Comparison of ENCODE assay signal across 8 cellular contexts in genomic region chr1:208235983-208236761, GRCh38. TPM values are rescaled to one million over a fixed set of nuclear protein-coding genes. Genes with fewer than 3 reads are reported as not detected.
DNase-seq lines count a peak whose midpoint lies in the region; ATAC-seq and TF ChIP-seq lines count a peak whose summit lies in the region.

No MANE protein-coding gene starts in this region.

- H3K4me1 Mint-ChIP-seq in T-cell, result peaks cover 16 to 17% (median 17%) of the 10 kb centered on the region in 3 donors

- H3K36me3 Mint-ChIP-seq in T-cell, result no peaks in the 10 kb centered on the region

- no peak for TF ChIP-seq CTCF in fibroblast of villous mesenchyme (IDR thresholded peaks at IDR 0.05; ENCODE audit: insufficient read depth, low read depth, low read length)

- H3K27ac Mint-ChIP-seq in T-cell, result no peak overlapping the region

- peak overlapping the region; percentile 48 for H3K27ac ChIP-seq in rectal smooth muscle tissue (ENCODE audit: low read depth, low read length)

- peaks cover 31 to 34% of the 10 kb centered on the region in 2 donors for H3K27me3 Mint-ChIP-seq in T-cell

- POLR2A ChIA-PET in T-cell (lab: Charles Lee), result interaction anchor here in 1 of 2 donors (0.6 to 1.0 kb wide), 2 partner anchors 9 to 54 kb away, joined by 3 read pairs; no protein-coding TSS in a partner anchor

- DNase-seq in NOMO-1 (lab: John Stamatoyannopoulos, UW; ENCODE audit: unreplicated experiment in 2 of 2) (peak; percentile 4 to 20), NOMO-1 treated with dmso at 0.1 percent for 144 hours (lab: John Stamatoyannopoulos, UW; ENCODE audit: unreplicated experiment) (no peak), T-cell (no peak), fibroblast of villous mesenchyme (ENCODE audit: low read depth) (peak; percentile 86)
- DNase-seq in activated effector memory CD4-positive, alpha-beta T cell treated with Interleukin-2 at 50 U/mL for 16 hours, result no peak

- H3K4me3 ChIP-seq in fibroblast of villous mesenchyme (ENCODE audit: low read depth, low read length) (no peak overlapping the region), rectal smooth muscle tissue (ENCODE audit: low read length) (no peak overlapping the region)

- H3K36me3 ChIP-seq in rectal smooth muscle tissue (ENCODE audit: control insufficient read depth, insufficient read depth, low read length), result no peaks in the 10 kb centered on the region

- H3K4me3 Mint-ChIP-seq in T-cell, result peak overlapping the region in 1 of 3 donors; percentile 13

- H3K9ac ChIP-seq in rectal smooth muscle tissue (ENCODE audit: low read length), result no peak overlapping the region

- CTCF ChIA-PET in T-cell (lab: Charles Lee), result interaction anchor here (0.6 to 1.1 kb wide), 2 partner anchors 9 to 16 kb away, joined by 5 to 8 read pairs; no protein-coding TSS in a partner anchor

- H3K9me3 Mint-ChIP-seq in T-cell, result no peaks in the 10 kb centered on the region

- ATAC-seq in T-cell (replicated peaks in 1 of 4) (peak in 3 of 4 experiments; percentile 32 to 51 (median 46)), GM21367 (IDR thresholded peaks at IDR 0.05; ENCODE audit: unreplicated experiment) (no peak), GM19324 (IDR thresholded peaks at IDR 0.05; ENCODE audit: low FRiP score, unreplicated experiment) (no peak)

- no peaks in the 10 kb centered on the region for H3K27me3 ChIP-seq in rectal smooth muscle tissue (ENCODE audit: control insufficient read depth, insufficient read depth, low read length)

- H3K4me1 ChIP-seq in rectal smooth muscle tissue (ENCODE audit: control insufficient read depth, insufficient read depth, low read length), result peaks cover 43% of the 10 kb centered on the region

RNA-seq across cellular contexts. Expression of gene PLXNA2, which starts 8.0 kb away (rescaled TPM):
- total RNA-seq in T-cell (1 to 10 TPM; 1.3 to 2.6 (median 2.2) TPM), fibroblast of villous mesenchyme (0.86 and 1.9 TPM in 2 replicates)

Comparison
In these comparisons a context has a peak if more than half of its experiments do, and no peak if none do; other contexts are left out.
1. DNase-seq: peak in NOMO-1 (2 of 2) and fibroblast of villous mesenchyme (single experiment); none in NOMO-1 treated with dmso at 0.1 percent for 144 hours (single experiment), T-cell (0 of 34) and activated effector memory CD4-positive, alpha-beta T cell treated with Interleukin-2 at 50 U/mL for 16 hours (single experiment).
2. ATAC-seq: peak in T-cell (3 of 4); none in GM21367 (single experiment) and GM19324 (single experiment).